Comparison of ENCODE assay signal across 24 cellular contexts in the genomic region with DNA sequence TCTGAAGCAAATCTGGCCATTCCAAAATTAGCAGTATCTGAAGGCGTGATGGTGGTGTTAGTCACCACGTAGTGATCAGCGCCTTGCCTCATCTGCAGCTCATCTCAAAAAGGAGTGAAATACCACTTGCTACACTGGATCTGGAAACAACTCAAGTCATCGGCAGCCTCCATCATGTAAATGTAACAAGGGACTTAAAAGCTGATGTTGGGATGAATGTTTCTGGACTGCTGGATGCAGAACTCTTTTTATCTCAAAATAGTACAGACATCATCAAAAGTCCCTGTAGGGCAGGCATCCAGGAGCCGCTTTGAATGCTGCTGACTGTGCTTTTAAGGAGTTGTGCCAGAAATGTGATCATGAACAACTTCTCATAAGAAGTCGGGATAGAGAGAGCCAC. TPM values are rescaled to one million over a fixed set of nuclear protein-coding genes. Genes with fewer than 3 reads are reported as not detected.
DNase-seq lines count a peak whose midpoint lies in the region; ATAC-seq and TF ChIP-seq lines count a peak whose summit lies in the region.
"Had no signal": no experiment of that assay in that cellular context is flagged by ENCODE, and none has a peak within 500 bp of the region (broad histone marks: within the 10 kb centered on the region; RNA-seq: fewer than 3 reads in every experiment).

No MANE protein-coding gene starts in this region.

- H3K27ac ChIP-seq in angular gyrus (ENCODE audit: low read depth, low read length): peak overlapping the region; percentile 10
- H3K27ac ChIP-seq: gastrocnemius medialis, ovary, stomach, WERI-Rb-1 had no signal

- peaks cover 4% of the 10 kb centered on the region for H3K27me3 Mint-ChIP-seq in HFFc6 (ENCODE audit: insufficient read depth)

- no peaks in the 10 kb centered on the region for H3K36me3 Mint-ChIP-seq in HFFc6 (ENCODE audit: low read depth)
- H3K36me3 Mint-ChIP-seq: activated naive CD8-positive, alpha-beta T cell; CD4-positive, alpha-beta memory T cell had no signal

- H3K27ac Mint-ChIP-seq in HFFc6: no peak overlapping the region; the same call in 1 of the 2 replicates
- H3K27ac Mint-ChIP-seq: activated CD4-positive, alpha-beta memory T cell treated with anti-CD3 and anti-CD28 coated beads, Interleukin-2, amount 10 ng/mL, durations not matched to agents 7 days and 5 days; activated naive CD8-positive, alpha-beta T cell; CD4-positive, alpha-beta memory T cell had no signal

- DNase-seq in A172 (ENCODE audit: low spot score) (peak; percentile 21), HFFc6 (peak; percentile 25), fibroblast of villous mesenchyme (ENCODE audit: low read depth) (peak; percentile 28), mucosa of gallbladder (ENCODE audit: low spot score) (no peak), AG08396 (ENCODE audit: low spot score) (no peak)
- DNase-seq in stimulated activated CD4-positive, alpha-beta T cell treated with anti-CD3 and anti-CD28 coated beads, Interleukin-15, amount 100 ng/mL, for 24 hours: no peak
- DNase-seq: activated CD4-positive, alpha-beta memory T cell treated with anti-CD3 and anti-CD28 coated beads, Interleukin-2, amount 10 ng/mL, durations not matched to agents 7 days and 5 days; activated T-cell treated with anti-CD3 and anti-CD28 coated beads, Interleukin-2, amount 50 U/mL, for 48 hours; CD4-positive, alpha-beta memory T cell; DND-41; effector CD8-positive, alpha-beta T cell; gastrocnemius medialis; Karpas-422; NCI-H1436 treated with DMSO at 0.1 percent for 48 hours; NCI-H774; ovary; RPMI8226; stimulated activated CD4-positive, alpha-beta T cell treated with anti-CD3 and anti-CD28 coated beads, Interleukin-2, amount 100 ng/mL, for 24 hours; stomach; WERI-Rb-1 had no signal

- H3K9me3 Mint-ChIP-seq in HFFc6: no peaks in the 10 kb centered on the region
- H3K9me3 Mint-ChIP-seq: activated CD4-positive, alpha-beta memory T cell treated with anti-CD3 and anti-CD28 coated beads, Interleukin-2, amount 10 ng/mL, durations not matched to agents 7 days and 5 days had no signal

- H3K4me3 ChIP-seq in fibroblast of villous mesenchyme (ENCODE audit: low read depth, low read length): no peak overlapping the region
- H3K4me3 ChIP-seq: gastrocnemius medialis, ovary, stomach had no signal

- peaks cover 35% of the 10 kb centered on the region for H3K4me1 Mint-ChIP-seq in HFFc6 (ENCODE audit: low read depth)
- H3K4me1 Mint-ChIP-seq: activated CD4-positive, alpha-beta memory T cell treated with anti-CD3 and anti-CD28 coated beads, Interleukin-2, amount 10 ng/mL, durations not matched to agents 7 days and 5 days; CD4-positive, alpha-beta memory T cell had no signal

- ATAC-seq in GM21825 (IDR thresholded peaks at IDR 0.05; ENCODE audit: unreplicated experiment): no peak
- ATAC-seq: gastrocnemius medialis, sciatic nerve had no signal

- TF ChIP-seq CTCF in HFFc6 (IDR thresholded peaks at IDR 0.05) (no peak), fibroblast of villous mesenchyme (IDR thresholded peaks at IDR 0.05; ENCODE audit: insufficient read depth, low read depth, low read length) (no peak)

- peak overlapping the region; percentile 29 for H3K4me3 Mint-ChIP-seq in HFFc6
- H3K4me3 Mint-ChIP-seq: activated CD4-positive, alpha-beta memory T cell treated with anti-CD3 and anti-CD28 coated beads, Interleukin-2, amount 10 ng/mL, durations not matched to agents 7 days and 5 days; activated naive CD8-positive, alpha-beta T cell; CD4-positive, alpha-beta memory T cell had no signal

RNA-seq across cellular contexts. Expression of gene APLP2, which starts 14.1 kb away (rescaled TPM):
- 103 and 104 TPM in 2 replicates for total RNA-seq in A172 (2014; rRNA removed; shearing (Covaris generic))
- total RNA-seq in HFFc6 (2021; fragmentation: NEBNext Ultra II Directional; extraction: Animal tissue kit (Norgen Biotek cat#: 25700)): 100 to 1,000 TPM; 333 to 490 (median 458) TPM
- total RNA-seq in fibroblast of villous mesenchyme (180 and 278 TPM in 2 replicates), mucosa of gallbladder (502 TPM)

RNA-seq across cellular contexts. Expression of gene PRDM10, which starts 53.0 kb away (rescaled TPM):
- total RNA-seq in A172 (2014; rRNA removed; shearing (Covaris generic)): 4.6 and 5.5 TPM in 2 replicates
- 1 to 10 TPM; 7.0 to 8.6 (median 7.8) TPM for total RNA-seq in HFFc6 (2021; fragmentation: NEBNext Ultra II Directional; extraction: Animal tissue kit (Norgen Biotek cat#: 25700))
- total RNA-seq in fibroblast of villous mesenchyme: 6.1 and 8.6 TPM in 2 replicates
- 12.5 TPM for total RNA-seq in mucosa of gallbladder

Comparison
In these comparisons a context has a peak if more than half of its experiments do, and no peak if none do; other contexts are left out.
1. DNase-seq: peak in A172 (single experiment), HFFc6 (single experiment) and fibroblast of villous mesenchyme (single experiment); none in mucosa of gallbladder (single experiment), AG08396 (single experiment) and stimulated activated CD4-positive, alpha-beta T cell treated with anti-CD3 and anti-CD28 coated beads, Interleukin-15, amount 100 ng/mL, for 24 hours (single experiment).